Comparison of ENCODE assay signal across 9 cellular contexts in genomic region chr5:147483961-147484707, GRCh38. TPM values are rescaled to one million over a fixed set of nuclear protein-coding genes. Genes with fewer than 3 reads are reported as not detected.
DNase-seq lines count a peak whose midpoint lies in the region; ATAC-seq and TF ChIP-seq lines count a peak whose summit lies in the region.
"Had no signal": no experiment of that assay in that cellular context is flagged by ENCODE, and none has a peak within 500 bp of the region (broad histone marks: within the 10 kb centered on the region; RNA-seq: fewer than 3 reads in every experiment).

No MANE protein-coding gene starts in this region.

- H3K4me1 ChIP-seq in neural progenitor cell (peaks cover 49% of the 10 kb centered on the region), Caco-2 (no peaks in the 10 kb centered on the region)

- no peak overlapping the region for H2AFZ ChIP-seq in neural progenitor cell (replicated peaks)

- H3K9me3 Mint-ChIP-seq in neural progenitor cell, result peaks cover 5% of the 10 kb centered on the region
- peaks cover 0 to 5% of the 10 kb centered on the region in 2 donors for H3K9me3 Mint-ChIP-seq in activated naive CD4-positive, alpha-beta T cell treated with anti-CD3 and anti-CD28 coated beads, Interleukin-2, amount 50 U/mL, for 72 hours
- no peaks in the 10 kb centered on the region for H3K9me3 Mint-ChIP-seq in Caco-2 (ENCODE audit: unreplicated experiment)

- H3K27ac Mint-ChIP-seq in neural progenitor cell (peak overlapping the region; percentile 92), Caco-2 (ENCODE audit: unreplicated experiment) (no peak overlapping the region)
- no peak overlapping the region for H3K27ac Mint-ChIP-seq in activated naive CD4-positive, alpha-beta T cell treated with anti-CD3 and anti-CD28 coated beads, Interleukin-2, amount 50 U/mL, for 72 hours
- H3K27ac Mint-ChIP-seq: activated naive CD4-positive, alpha-beta T cell treated with anti-CD3 and anti-CD28 coated beads, Interleukin-2, amount 50 U/mL, for 24 hours had no signal

- no peaks in the 10 kb centered on the region for H3K9me3 ChIP-seq in neural progenitor cell (ENCODE audit: low read depth)
- no peaks in the 10 kb centered on the region for H3K9me3 ChIP-seq in Caco-2

- no peak overlapping the region for H3K9ac ChIP-seq in neural progenitor cell

- peaks cover 56% of the 10 kb centered on the region for H4K20me1 ChIP-seq in neural progenitor cell (ENCODE audit: low read depth)

- no peak overlapping the region for H3K4me3 Mint-ChIP-seq in neural progenitor cell
- no peak overlapping the region for H3K4me3 Mint-ChIP-seq in Caco-2 (ENCODE audit: unreplicated experiment)
- H3K4me3 Mint-ChIP-seq: activated naive CD4-positive, alpha-beta T cell treated with anti-CD3 and anti-CD28 coated beads, Interleukin-2, amount 50 U/mL, for 24 hours had no signal

- peaks cover 38% of the 10 kb centered on the region for H3K4me1 Mint-ChIP-seq in neural progenitor cell
- no peaks in the 10 kb centered on the region for H3K4me1 Mint-ChIP-seq in Caco-2 (ENCODE audit: low read depth, unreplicated experiment)
- H3K4me1 Mint-ChIP-seq: activated naive CD4-positive, alpha-beta T cell treated with anti-CD3 and anti-CD28 coated beads, Interleukin-2, amount 50 U/mL, for 24 hours had no signal

- ATAC-seq in GM19023 (IDR thresholded peaks at IDR 0.05; ENCODE audit: unreplicated experiment) (no peak), GM21381 (IDR thresholded peaks at IDR 0.05; ENCODE audit: unreplicated experiment) (no peak)
- no peak for ATAC-seq in activated naive CD4-positive, alpha-beta T cell treated with anti-CD3 and anti-CD28 coated beads, Interleukin-2, amount 50 U/mL, for 72 hours

- TF ChIP-seq CTCF in neural progenitor cell (IDR thresholded peaks at IDR 0.05) (no peak), Caco-2 (IDR thresholded peaks at IDR 0.05; ENCODE audit: insufficient read depth in 1 of 2, low read depth in 1 of 2, low read length in 1 of 2, severe bottlenecking in 1 of 2, unreplicated experiment in 1 of 2) (no peak)

- CTCF ChIA-PET in Caco-2 (lab: Charles Lee), result no interaction called here

- H3K27ac ChIP-seq in neural progenitor cell, result peak overlapping the region; percentile 48

- H3K27me3 ChIP-seq in neural progenitor cell (no peaks in the 10 kb centered on the region), Caco-2 (replicated peaks; ENCODE audit: control insufficient read depth, insufficient read depth, low read length) (no peaks in the 10 kb centered on the region)

- H3K36me3 Mint-ChIP-seq in neural progenitor cell (peaks cover 12% of the 10 kb centered on the region), Caco-2 (ENCODE audit: insufficient read depth, unreplicated experiment) (no peaks in the 10 kb centered on the region)
- H3K36me3 Mint-ChIP-seq in activated naive CD4-positive, alpha-beta T cell treated with anti-CD3 and anti-CD28 coated beads, Interleukin-2, amount 50 U/mL, for 72 hours, result no peaks in the 10 kb centered on the region
- H3K36me3 Mint-ChIP-seq: activated naive CD4-positive, alpha-beta T cell treated with anti-CD3 and anti-CD28 coated beads, Interleukin-2, amount 50 U/mL, for 24 hours had no signal

- BruUV-seq in Caco-2 (replicated peaks; lab: Mats Ljungman, UMichigan), result no TSS peak

- H3K4me2 ChIP-seq in neural progenitor cell, result peak overlapping the region; percentile 10

- POLR2A ChIA-PET in Caco-2 (lab: Charles Lee), result no interaction called here

- peaks cover 5% of the 10 kb centered on the region for H3K27me3 Mint-ChIP-seq in neural progenitor cell (ENCODE audit: insufficient read depth, low read depth)
- no peaks in the 10 kb centered on the region for H3K27me3 Mint-ChIP-seq in Caco-2 (ENCODE audit: insufficient read depth, unreplicated experiment)

- H3K79me2 ChIP-seq in neural progenitor cell (ENCODE audit: low read depth), result peaks cover 99% of the 10 kb centered on the region

- H3F3A ChIP-seq in neural progenitor cell (ENCODE audit: low read depth), result peaks cover 29% of the 10 kb centered on the region

- no peaks in the 10 kb centered on the region for H3K36me3 ChIP-seq in neural progenitor cell
- no peaks in the 10 kb centered on the region for H3K36me3 ChIP-seq in Caco-2 (ENCODE audit: control insufficient read depth, insufficient read depth, low read length)

- intact Hi-C loops in Caco-2 (cut with micrococcal nuclease; ENCODE audit: unreplicated experiment), result no loop called here

- peak; percentile 96 for DNase-seq in DMS53 treated with DMSO at 0.1 percent for 48 hours (lab: John Stamatoyannopoulos, UW; ENCODE audit: unreplicated experiment)
- DNase-seq in NCI-H226, result peak; percentile 92
- DNase-seq in epidermal melanocyte (ENCODE audit: insufficient read length, low spot score), result peak; percentile 23
- DNase-seq in neural progenitor cell (ENCODE audit: low spot score), result no peak
- DNase-seq in activated naive CD4-positive, alpha-beta T cell treated with anti-CD3 and anti-CD28 coated beads, Interleukin-2, amount 50 U/mL, for 72 hours (ENCODE audit: low spot score in 2 of 2), result no peak
- DNase-seq in Caco-2, result no peak

- no peak overlapping the region for H3K4me3 ChIP-seq in neural progenitor cell
- no peak overlapping the region for H3K4me3 ChIP-seq in Caco-2 (ENCODE audit: low read depth, low read length)

RNA-seq across cellular contexts. Expression of gene DPYSL3, which starts 25.7 kb away (rescaled TPM):
- total RNA-seq in neural progenitor cell (ENCODE audit: low replicate concordance) (414 and 462 TPM in 2 replicates), Caco-2 (2022) (106 and 109 TPM in 2 replicates)
- total RNA-seq in activated naive CD4-positive, alpha-beta T cell treated with anti-CD3 and anti-CD28 coated beads, Interleukin-2, amount 50 U/mL, for 72 hours, result under 1 TPM in 1 of 2 donors, not detected in 1; 0.54 TPM

Comparison
In these comparisons a context has a peak if more than half of its experiments do, and no peak if none do; other contexts are left out.
1. DNase-seq: peak in DMS53 treated with DMSO at 0.1 percent for 48 hours (single experiment), NCI-H226 (single experiment) and epidermal melanocyte (single experiment); none in neural progenitor cell (single experiment), activated naive CD4-positive, alpha-beta T cell treated with anti-CD3 and anti-CD28 coated beads, Interleukin-2, amount 50 U/mL, for 72 hours (0 of 2) and Caco-2 (0 of 2).
2. RNA of gene DPYSL3, which starts 25.7 kb away (total RNA-seq): 414 to 462 TPM in neural progenitor cell and 106 to 109 TPM in Caco-2; 0.54 TPM in activated naive CD4-positive, alpha-beta T cell treated with anti-CD3 and anti-CD28 coated beads, Interleukin-2, amount 50 U/mL, for 72 hours; every median in the first group is over 10 times any median in the second.